In the genomic region with DNA sequence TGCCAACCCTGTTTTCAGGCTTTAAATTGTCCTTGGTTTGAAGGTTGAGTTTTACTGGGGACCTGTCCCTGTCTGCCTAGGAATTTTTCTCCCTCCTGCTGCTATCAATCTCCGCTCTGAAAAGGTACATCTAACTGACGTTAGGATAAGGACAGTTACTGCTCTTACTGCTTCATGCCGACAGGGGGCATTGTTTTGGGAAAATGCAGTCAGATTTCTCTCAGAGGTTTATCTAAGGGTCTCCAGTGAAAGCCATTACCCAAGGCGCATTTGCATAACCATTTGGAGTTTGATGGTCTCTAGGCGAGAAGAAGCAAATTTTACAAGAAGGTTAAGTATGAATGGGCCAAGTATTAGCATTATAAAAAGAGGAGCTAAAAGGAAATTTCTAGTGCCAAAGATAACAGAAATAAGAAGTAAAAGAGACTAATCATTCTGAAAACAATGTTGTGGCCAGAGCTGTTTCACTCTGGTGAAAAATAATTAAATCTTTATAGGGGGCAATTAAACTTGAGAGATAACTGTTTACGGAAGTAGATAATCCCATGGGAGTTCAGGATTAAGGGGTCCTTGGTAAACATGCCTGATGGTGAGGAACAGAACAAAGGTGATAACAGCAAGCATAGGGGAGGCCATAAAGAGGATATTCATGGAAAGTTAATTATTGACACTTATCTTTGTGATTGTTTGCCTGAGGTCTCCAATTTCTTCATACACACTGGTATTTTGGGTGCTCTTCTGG, we compare ENCODE assay signal across 25 cellular contexts.
DNase-seq lines count a peak whose midpoint lies in the region; ATAC-seq and TF ChIP-seq lines count a peak whose summit lies in the region.
"Had no signal": no experiment of that assay in that cellular context is flagged by ENCODE, and none has a peak within 500 bp of the region (broad histone marks: within the 10 kb centered on the region; RNA-seq: fewer than 3 reads in every experiment).

No MANE protein-coding gene starts in this region.

- H3K9me3 Mint-ChIP-seq in MCF 10A (ENCODE audit: unreplicated experiment), result no peaks in the 10 kb centered on the region
- H3K9me3 Mint-ChIP-seq in WTC11, result peaks cover 46% of the 10 kb centered on the region
- H3K9me3 Mint-ChIP-seq in type B pancreatic cell, result peaks cover 12% of the 10 kb centered on the region

- H3K36me3 ChIP-seq in mammary epithelial cell (ENCODE audit: insufficient read depth, low read length) (no peaks in the 10 kb centered on the region), hepatocyte (replicated peaks; ENCODE audit: insufficient read depth, low read depth) (no peaks in the 10 kb centered on the region), psoas muscle (ENCODE audit: insufficient read depth in 1 of 2, low read depth in 1 of 2) (no peaks in the 10 kb centered on the region)
- H3K36me3 ChIP-seq: esophagus squamous epithelium, Peyer's patch, transverse colon had no signal

- H3K27me3 Mint-ChIP-seq in MCF 10A (ENCODE audit: insufficient read depth, unreplicated experiment) (no peaks in the 10 kb centered on the region), WTC11 (ENCODE audit: low read depth) (peaks cover 6% of the 10 kb centered on the region; the same call in 1 of the 2 replicates), type B pancreatic cell (peaks cover 4% of the 10 kb centered on the region)
- H3K27me3 Mint-ChIP-seq: activated naive CD8-positive, alpha-beta T cell treated with anti-CD3 and anti-CD28 coated beads, Interleukin-2, amount 50 U/mL, for 24 hours; activated T-helper 17 cell treated with anti-CD3 and anti-CD28 coated beads, Interleukin-2, amount 50 U/mL, for 72 hours; CD4-positive, alpha-beta memory T cell; IgD-negative memory B cell had no signal

- no peaks in the 10 kb centered on the region for H3K79me2 ChIP-seq in mammary epithelial cell (ENCODE audit: insufficient read depth, low read length)
- H3K79me2 ChIP-seq in hepatocyte, result no peaks in the 10 kb centered on the region

- peak; percentile 8 for TF ChIP-seq CTCF in MCF 10A (IDR thresholded peaks at IDR 0.05; ENCODE audit: unreplicated experiment)
- no peak for TF ChIP-seq CTCF in mammary epithelial cell (conservative IDR thresholded peaks at IDR 0.05 in 1 of 2, IDR thresholded peaks at IDR 0.05 in 1 of 2; ENCODE audit: extremely low read depth in 1 of 2, insufficient read depth in 1 of 2, low read depth in 1 of 2, low read length in 2 of 2)
- 0 out of 2 replicates have a peak, but pooled peaks have one; percentile 30 for TF ChIP-seq CTCF in WTC11 (IDR thresholded peaks at IDR 0.05)
- peak; percentile 26 for TF ChIP-seq CTCF in hepatocyte (IDR thresholded peaks at IDR 0.05; ENCODE audit: poor library complexity)
- peak; percentile 54 for TF ChIP-seq CTCF in type B pancreatic cell (conservative IDR thresholded peaks at IDR 0.05)
- TF ChIP-seq CTCF in psoas muscle (IDR thresholded peaks at IDR 0.05), result no peak

- ATAC-seq in WTC11 (peak; percentile 94), psoas muscle (no peak)
- ATAC-seq: A549; activated naive CD8-positive, alpha-beta T cell treated with anti-CD3 and anti-CD28 coated beads, Interleukin-2, amount 50 U/mL, for 24 hours; activated T-helper 17 cell treated with anti-CD3 and anti-CD28 coated beads, Interleukin-2, amount 50 U/mL, for 72 hours; left cardiac atrium; stimulated activated naive CD8-positive, alpha-beta T cell treated with anti-CD3 and anti-CD28 coated beads, Interleukin-15, Interleukin-2, amounts not matched to agents 100 U/mL and 50 U/mL, for 24 hours had no signal

- BruUV-seq in MCF 10A (replicated peaks; lab: Mats Ljungman, UMichigan), result no TSS peak
- no TSS peak for BruUV-seq in mammary epithelial cell (replicated peaks; lab: Mats Ljungman, UMichigan)

- H3K4me3 Mint-ChIP-seq in MCF 10A (ENCODE audit: unreplicated experiment) (no peak overlapping the region), WTC11 (no peak overlapping the region), type B pancreatic cell (no peak overlapping the region)
- H3K4me3 Mint-ChIP-seq: activated naive CD8-positive, alpha-beta T cell treated with anti-CD3 and anti-CD28 coated beads, Interleukin-2, amount 50 U/mL, for 24 hours; activated T-helper 17 cell treated with anti-CD3 and anti-CD28 coated beads, Interleukin-2, amount 50 U/mL, for 72 hours; CD4-positive, alpha-beta memory T cell; IgD-negative memory B cell had no signal

- no peak overlapping the region for H3K27ac Mint-ChIP-seq in MCF 10A (ENCODE audit: low read depth, unreplicated experiment)
- no peak overlapping the region for H3K27ac Mint-ChIP-seq in WTC11
- no peak overlapping the region for H3K27ac Mint-ChIP-seq in type B pancreatic cell
- H3K27ac Mint-ChIP-seq: activated naive CD8-positive, alpha-beta T cell treated with anti-CD3 and anti-CD28 coated beads, Interleukin-2, amount 50 U/mL, for 24 hours; activated T-helper 17 cell treated with anti-CD3 and anti-CD28 coated beads, Interleukin-2, amount 50 U/mL, for 72 hours; CD4-positive, alpha-beta memory T cell; IgD-negative memory B cell had no signal

- H3K27me3 ChIP-seq in mammary epithelial cell (ENCODE audit: insufficient read depth, low read length) (no peaks in the 10 kb centered on the region), hepatocyte (no peaks in the 10 kb centered on the region), psoas muscle (ENCODE audit: insufficient read depth in 3 of 3, low read length in 2 of 3) (no peaks in the 10 kb centered on the region)
- H3K27me3 ChIP-seq: esophagus squamous epithelium, Peyer's patch, transverse colon had no signal

- 80% methylated on average over 6 of the region's 6 CpGs for WGBS in mammary epithelial cell (ENCODE audit: low coverage, missing lambda C conversion rate)
- WGBS in hepatocyte (ENCODE audit: low lambda C conversion rate, missing lambda C conversion rate), result 51% methylated on average over 6 of the region's 6 CpGs
- WGBS in psoas muscle, 3 donors, result 79 to 82% (median 80%) methylated on average over 6 of the region's 6 CpGs

- DNase-seq in MCF 10A (ENCODE audit: unreplicated experiment) (no peak), mammary epithelial cell (no peak), WTC11 (ENCODE audit: low spot score) (peak; percentile 53), hepatocyte (ENCODE audit: low spot score) (no peak), type B pancreatic cell (ENCODE audit: extremely low spot score, unreplicated experiment) (no peak), psoas muscle (no peak), NCI-H1694 treated with DMSO at 0.1 percent for 48 hours (lab: John Stamatoyannopoulos, UW) (no peak)
- DNase-seq in stimulated activated CD4-positive, alpha-beta T cell treated with anti-CD3 and anti-CD28 coated beads, Interleukin-2, amount 100 ng/mL, for 48 hours, result no peak
- DNase-seq: activated naive CD8-positive, alpha-beta T cell treated with anti-CD3 and anti-CD28 coated beads, Interleukin-2, amount 50 U/mL, for 24 hours; CD4-positive, alpha-beta memory T cell; DMS79 treated with DMSO at 0.1 percent for 48 hours; esophagus squamous epithelium; left cardiac atrium; midbrain; NCI-H1048; NCI-H2107; NCI-H526 treated with DMSO at 0.1 percent for 48 hours; Peyer's patch; right cardiac atrium; stimulated activated naive CD8-positive, alpha-beta T cell treated with anti-CD3 and anti-CD28 coated beads, Interleukin-15, Interleukin-2, amounts not matched to agents 100 U/mL and 50 U/mL, for 24 hours; T1000; transverse colon had no signal

- H3K36me3 Mint-ChIP-seq in MCF 10A (ENCODE audit: insufficient read depth, unreplicated experiment) (peaks cover 6% of the 10 kb centered on the region), WTC11 (peaks cover 30% of the 10 kb centered on the region), type B pancreatic cell (no peaks in the 10 kb centered on the region)
- H3K36me3 Mint-ChIP-seq: CD4-positive, alpha-beta memory T cell; IgD-negative memory B cell had no signal

- CTCF ChIA-PET in MCF 10A (lab: Yijun Ruan, JAX), result interaction anchor here (0.7 to 1.2 kb wide), 2 partner anchors 9 to 171 kb away, joined by 3 to 4 read pairs; no protein-coding TSS in a partner anchor
- CTCF ChIA-PET in mammary epithelial cell (lab: Charles Lee; ENCODE audit: low non-redundant PET), result no interaction called here
- CTCF ChIA-PET in WTC11 (lab: Charles Lee), result interaction anchor here (0.8 to 1.1 kb wide), 2 partner anchors 46 to 134 kb away, joined by 3 read pairs; no protein-coding TSS in a partner anchor

- H4K20me1 ChIP-seq in mammary epithelial cell (ENCODE audit: insufficient read depth, low read length) (no peaks in the 10 kb centered on the region), hepatocyte (ENCODE audit: insufficient read depth, poor library complexity, severe bottlenecking) (no peaks in the 10 kb centered on the region)

- dilution Hi-C loops in mammary epithelial cell (cut with HindIII; ENCODE audit: low sequenced_read_pairs), result no loop called here

- H3K4me2 ChIP-seq in mammary epithelial cell (ENCODE audit: insufficient read depth, low read depth, low read length), result no peak overlapping the region
- no peak overlapping the region for H3K4me2 ChIP-seq in hepatocyte
- H3K4me2 ChIP-seq: A549 had no signal

- H3K9ac ChIP-seq in mammary epithelial cell (ENCODE audit: insufficient read depth, low read length), result no peak overlapping the region

- no peak overlapping the region for H2AFZ ChIP-seq in mammary epithelial cell (ENCODE audit: low read depth, low read length)
- no peak overlapping the region for H2AFZ ChIP-seq in hepatocyte

- in situ Hi-C loops in mammary epithelial cell (cut with MboI; ENCODE audit: low sequenced_read_pairs in 2 of 2), result no loop called here

- H3K9me2 ChIP-seq in hepatocyte (replicated peaks; ENCODE audit: insufficient read depth), result no peaks in the 10 kb centered on the region

- POLR2A ChIA-PET in MCF 10A (lab: Yijun Ruan, JAX), result no interaction called here
- POLR2A ChIA-PET in WTC11 (lab: Charles Lee), result no interaction called here

- H3K4me1 ChIP-seq in mammary epithelial cell (ENCODE audit: insufficient read depth, low read length) (no peaks in the 10 kb centered on the region), hepatocyte (ENCODE audit: insufficient read depth) (no peaks in the 10 kb centered on the region), psoas muscle (no peaks in the 10 kb centered on the region)
- H3K4me1 ChIP-seq: A549, esophagus squamous epithelium had no signal

- intact Hi-C loops in MCF 10A (cut with micrococcal nuclease), result no loop called here
- intact Hi-C loops in mammary epithelial cell (cut with micrococcal nuclease), result no loop called here
- intact Hi-C loops in psoas muscle (cut with DNase I), result no loop called here

- H3K4me3 ChIP-seq in mammary epithelial cell (replicated peaks in 1 of 3; ENCODE audit: insufficient read depth in 1 of 3, low read depth in 2 of 3, low read length in 3 of 3) (no peak overlapping the region), hepatocyte (no peak overlapping the region), psoas muscle (no peak overlapping the region)
- H3K4me3 ChIP-seq: A549, esophagus squamous epithelium, Peyer's patch, transverse colon had no signal

- H3K4me1 Mint-ChIP-seq in MCF 10A (ENCODE audit: insufficient read depth, unreplicated experiment), result no peaks in the 10 kb centered on the region
- peaks cover 24% of the 10 kb centered on the region for H3K4me1 Mint-ChIP-seq in WTC11
- no peaks in the 10 kb centered on the region for H3K4me1 Mint-ChIP-seq in type B pancreatic cell (ENCODE audit: unreplicated experiment)
- H3K4me1 Mint-ChIP-seq: activated naive CD8-positive, alpha-beta T cell treated with anti-CD3 and anti-CD28 coated beads, Interleukin-2, amount 50 U/mL, for 24 hours; activated T-helper 17 cell treated with anti-CD3 and anti-CD28 coated beads, Interleukin-2, amount 50 U/mL, for 72 hours; CD4-positive, alpha-beta memory T cell; IgD-negative memory B cell had no signal

- H3K27ac ChIP-seq in mammary epithelial cell (ENCODE audit: insufficient read depth, low read depth, low read length) (no peak overlapping the region), hepatocyte (no peak overlapping the region), psoas muscle (no peak overlapping the region)
- H3K27ac ChIP-seq: A549, esophagus squamous epithelium, Peyer's patch, transverse colon had no signal

- H3K9me3 ChIP-seq in mammary epithelial cell (replicated peaks; ENCODE audit: insufficient read depth, low read length), result peaks cover 13% of the 10 kb centered on the region
- no peaks in the 10 kb centered on the region for H3K9me3 ChIP-seq in hepatocyte (ENCODE audit: low read depth)
- H3K9me3 ChIP-seq in psoas muscle, result no peaks in the 10 kb centered on the region

Comparison
In these comparisons a context has a peak if more than half of its experiments do, and no peak if none do; other contexts are left out.
1. CTCF ChIP-seq: peak in MCF 10A (single experiment), WTC11 (single experiment), hepatocyte (single experiment) and type B pancreatic cell (single experiment); none in mammary epithelial cell (0 of 2) and psoas muscle (single experiment).